In the genomic region with DNA sequence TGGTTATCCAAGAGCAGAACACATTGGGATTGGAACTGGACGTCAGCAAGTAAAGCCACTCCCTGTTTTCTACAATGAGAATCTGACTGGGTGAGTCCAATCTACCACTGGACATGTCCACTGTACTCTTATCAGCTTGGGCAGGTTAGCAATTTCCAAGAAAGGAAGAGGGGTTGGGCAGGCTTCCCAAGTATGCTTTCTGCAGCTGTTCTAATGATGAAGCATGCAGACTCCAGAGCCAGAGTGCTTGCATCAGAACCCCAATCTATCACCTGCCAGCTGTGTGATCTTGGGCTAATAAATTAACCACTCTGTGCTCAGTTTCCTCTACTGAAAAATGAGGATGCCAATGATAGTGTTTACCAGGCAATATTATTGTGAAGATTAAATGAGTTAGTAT, we compare ENCODE assay signal across 1 cellular context.
TF ChIP-seq lines count a peak whose summit lies in the region.

No MANE protein-coding gene starts in this region.

TF ChIP-seq in K562, 482 proteins besides CTCF, POLR2A, EP300 and RAD21 (continued from another document and continues in another):
- TF ChIP-seq NCOA2 (IDR thresholded peaks at IDR 0.05; ENCODE audit: partially characterized antibody in 2 of 2) (no peak), BRD4 (IDR thresholded peaks at IDR 0.05) (no peak), SMAD1 (IDR thresholded peaks at IDR 0.05; ENCODE audit: low read depth, low read length, partially characterized antibody) (no peak), POLR2G (IDR thresholded peaks at IDR 0.05; ENCODE audit: low read depth, low read length) (no peak), PRPF4 (IDR thresholded peaks at IDR 0.05; ENCODE audit: insufficient read depth, low read depth, low read length, poor library complexity, severe bottlenecking) (no peak), ZNF589 (CRISPR knock-in tag; IDR thresholded peaks at IDR 0.05; ENCODE audit: low read depth) (peak; percentile 97), GABPA (tag; conservative IDR thresholded peaks at IDR 0.05; ENCODE audit: low read depth) (0 out of 2 replicates have a peak, but pooled peaks have one; percentile 22), ZNF140 (CRISPR knock-in tag; IDR thresholded peaks at IDR 0.05) (no peak), BCOR (IDR thresholded peaks at IDR 0.05) (peak; percentile 61; the same call in 1 of the 2 replicates), ZNF124 (CRISPR knock-in tag; IDR thresholded peaks at IDR 0.05) (no peak), ZNF146 (CRISPR knock-in tag; IDR thresholded peaks at IDR 0.05; ENCODE audit: unreplicated experiment) (no peak), ZNF212 (CRISPR knock-in tag; IDR thresholded peaks at IDR 0.05) (no peak), ELF2 (CRISPR knock-in tag; IDR thresholded peaks at IDR 0.05) (no peak), NFRKB (IDR thresholded peaks at IDR 0.05; ENCODE audit: low read depth) (no peak), HMG20B (CRISPR knock-in tag; IDR thresholded peaks at IDR 0.05) (no peak), ZNF76 (CRISPR knock-in tag; IDR thresholded peaks at IDR 0.05; ENCODE audit: borderline replicate concordance) (no peak), ARHGAP35 (IDR thresholded peaks at IDR 0.05; ENCODE audit: partially characterized antibody) (no peak), BRD9 (IDR thresholded peaks at IDR 0.05; ENCODE audit: low read depth, partially characterized antibody) (no peak), SMAD3 (CRISPR knock-in tag; conservative IDR thresholded peaks at IDR 0.05) (no peak; the same call in 1 of the 2 replicates), CHD2 (IDR thresholded peaks at IDR 0.05; ENCODE audit: low read depth, low read length) (no peak), ESRRB (CRISPR knock-in tag; IDR thresholded peaks at IDR 0.05; ENCODE audit: borderline replicate concordance) (no peak), GTF2F1 (IDR thresholded peaks at IDR 0.05; ENCODE audit: low read depth, low read length) (no peak), KLF10 (CRISPR knock-in tag; IDR thresholded peaks at IDR 0.05) (no peak), HLTF (IDR thresholded peaks at IDR 0.05) (no peak), WHSC1 (IDR thresholded peaks at IDR 0.05; ENCODE audit: low read length) (no peak)
- TF ChIP-seq, protein P1, sequence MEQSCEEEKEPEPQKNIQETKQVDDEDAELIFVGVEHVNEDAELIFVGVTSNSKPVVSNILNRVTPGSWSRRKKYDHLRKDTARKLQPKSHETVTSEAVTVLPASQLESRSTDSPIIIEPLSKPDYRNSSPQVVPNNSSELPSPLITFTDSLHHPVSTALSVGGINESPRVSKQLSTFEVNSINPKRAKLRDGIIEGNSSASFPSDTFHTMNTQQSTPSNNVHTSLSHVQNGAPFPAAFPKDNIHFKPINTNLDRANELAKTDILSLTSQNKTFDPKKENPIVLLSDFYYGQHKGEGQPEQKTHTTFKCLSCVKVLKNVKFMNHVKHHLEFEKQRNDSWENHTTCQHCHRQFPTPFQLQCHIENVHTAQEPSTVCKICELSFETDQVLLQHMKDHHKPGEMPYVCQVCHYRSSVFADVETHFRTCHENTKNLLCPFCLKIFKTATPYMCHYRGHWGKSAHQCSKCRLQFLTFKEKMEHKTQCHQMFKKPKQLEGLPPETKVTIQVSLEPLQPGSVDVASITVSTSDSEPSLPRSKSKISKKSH (CRISPR knock-in tag; IDR thresholded peaks at IDR 0.05): no peak
- TF ChIP-seq, protein P2, sequence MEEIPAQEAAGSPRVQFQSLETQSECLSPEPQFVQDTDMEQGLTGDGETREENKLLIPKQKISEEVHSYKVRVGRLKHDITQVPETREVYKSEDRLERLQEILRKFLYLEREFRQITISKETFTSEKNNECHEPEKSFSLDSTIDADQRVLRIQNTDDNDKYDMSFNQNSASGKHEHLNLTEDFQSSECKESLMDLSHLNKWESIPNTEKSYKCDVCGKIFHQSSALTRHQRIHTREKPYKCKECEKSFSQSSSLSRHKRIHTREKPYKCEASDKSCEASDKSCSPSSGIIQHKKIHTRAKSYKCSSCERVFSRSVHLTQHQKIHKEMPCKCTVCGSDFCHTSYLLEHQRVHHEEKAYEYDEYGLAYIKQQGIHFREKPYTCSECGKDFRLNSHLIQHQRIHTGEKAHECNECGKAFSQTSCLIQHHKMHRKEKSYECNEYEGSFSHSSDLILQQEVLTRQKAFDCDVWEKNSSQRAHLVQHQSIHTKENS (CRISPR knock-in tag; IDR thresholded peaks at IDR 0.05): no peak
- TF ChIP-seq, protein P3, sequence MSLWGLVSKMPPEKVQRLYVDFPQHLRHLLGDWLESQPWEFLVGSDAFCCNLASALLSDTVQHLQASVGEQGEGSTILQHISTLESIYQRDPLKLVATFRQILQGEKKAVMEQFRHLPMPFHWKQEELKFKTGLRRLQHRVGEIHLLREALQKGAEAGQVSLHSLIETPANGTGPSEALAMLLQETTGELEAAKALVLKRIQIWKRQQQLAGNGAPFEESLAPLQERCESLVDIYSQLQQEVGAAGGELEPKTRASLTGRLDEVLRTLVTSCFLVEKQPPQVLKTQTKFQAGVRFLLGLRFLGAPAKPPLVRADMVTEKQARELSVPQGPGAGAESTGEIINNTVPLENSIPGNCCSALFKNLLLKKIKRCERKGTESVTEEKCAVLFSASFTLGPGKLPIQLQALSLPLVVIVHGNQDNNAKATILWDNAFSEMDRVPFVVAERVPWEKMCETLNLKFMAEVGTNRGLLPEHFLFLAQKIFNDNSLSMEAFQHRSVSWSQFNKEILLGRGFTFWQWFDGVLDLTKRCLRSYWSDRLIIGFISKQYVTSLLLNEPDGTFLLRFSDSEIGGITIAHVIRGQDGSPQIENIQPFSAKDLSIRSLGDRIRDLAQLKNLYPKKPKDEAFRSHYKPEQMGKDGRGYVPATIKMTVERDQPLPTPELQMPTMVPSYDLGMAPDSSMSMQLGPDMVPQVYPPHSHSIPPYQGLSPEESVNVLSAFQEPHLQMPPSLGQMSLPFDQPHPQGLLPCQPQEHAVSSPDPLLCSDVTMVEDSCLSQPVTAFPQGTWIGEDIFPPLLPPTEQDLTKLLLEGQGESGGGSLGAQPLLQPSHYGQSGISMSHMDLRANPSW (CRISPR knock-in tag; IDR thresholded peaks at IDR 0.05): no peak
- TF ChIP-seq, protein P4, sequence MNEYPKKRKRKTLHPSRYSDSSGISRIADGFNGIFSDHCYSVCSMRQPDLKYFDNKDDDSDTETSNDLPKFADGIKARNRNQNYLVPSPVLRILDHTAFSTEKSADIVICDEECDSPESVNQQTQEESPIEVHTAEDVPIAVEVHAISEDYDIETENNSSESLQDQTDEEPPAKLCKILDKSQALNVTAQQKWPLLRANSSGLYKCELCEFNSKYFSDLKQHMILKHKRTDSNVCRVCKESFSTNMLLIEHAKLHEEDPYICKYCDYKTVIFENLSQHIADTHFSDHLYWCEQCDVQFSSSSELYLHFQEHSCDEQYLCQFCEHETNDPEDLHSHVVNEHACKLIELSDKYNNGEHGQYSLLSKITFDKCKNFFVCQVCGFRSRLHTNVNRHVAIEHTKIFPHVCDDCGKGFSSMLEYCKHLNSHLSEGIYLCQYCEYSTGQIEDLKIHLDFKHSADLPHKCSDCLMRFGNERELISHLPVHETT (CRISPR knock-in tag; conservative IDR thresholded peaks at IDR 0.05 in 1 of 2, IDR thresholded peaks at IDR 0.05 in 1 of 2): peak in 1 of 2 experiments; percentile 65; a peak in 1 of 4 replicates
- TF ChIP-seq, protein P5, sequence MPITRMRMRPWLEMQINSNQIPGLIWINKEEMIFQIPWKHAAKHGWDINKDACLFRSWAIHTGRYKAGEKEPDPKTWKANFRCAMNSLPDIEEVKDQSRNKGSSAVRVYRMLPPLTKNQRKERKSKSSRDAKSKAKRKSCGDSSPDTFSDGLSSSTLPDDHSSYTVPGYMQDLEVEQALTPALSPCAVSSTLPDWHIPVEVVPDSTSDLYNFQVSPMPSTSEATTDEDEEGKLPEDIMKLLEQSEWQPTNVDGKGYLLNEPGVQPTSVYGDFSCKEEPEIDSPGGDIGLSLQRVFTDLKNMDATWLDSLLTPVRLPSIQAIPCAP (CRISPR knock-in tag; IDR thresholded peaks at IDR 0.05; ENCODE audit: borderline replicate concordance): no peak
- TF ChIP-seq, protein P6, sequence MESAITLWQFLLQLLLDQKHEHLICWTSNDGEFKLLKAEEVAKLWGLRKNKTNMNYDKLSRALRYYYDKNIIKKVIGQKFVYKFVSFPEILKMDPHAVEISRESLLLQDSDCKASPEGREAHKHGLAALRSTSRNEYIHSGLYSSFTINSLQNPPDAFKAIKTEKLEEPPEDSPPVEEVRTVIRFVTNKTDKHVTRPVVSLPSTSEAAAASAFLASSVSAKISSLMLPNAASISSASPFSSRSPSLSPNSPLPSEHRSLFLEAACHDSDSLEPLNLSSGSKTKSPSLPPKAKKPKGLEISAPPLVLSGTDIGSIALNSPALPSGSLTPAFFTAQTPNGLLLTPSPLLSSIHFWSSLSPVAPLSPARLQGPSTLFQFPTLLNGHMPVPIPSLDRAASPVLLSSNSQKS (CRISPR knock-in tag; IDR thresholded peaks at IDR 0.05): no peak
- TF ChIP-seq, protein P7, sequence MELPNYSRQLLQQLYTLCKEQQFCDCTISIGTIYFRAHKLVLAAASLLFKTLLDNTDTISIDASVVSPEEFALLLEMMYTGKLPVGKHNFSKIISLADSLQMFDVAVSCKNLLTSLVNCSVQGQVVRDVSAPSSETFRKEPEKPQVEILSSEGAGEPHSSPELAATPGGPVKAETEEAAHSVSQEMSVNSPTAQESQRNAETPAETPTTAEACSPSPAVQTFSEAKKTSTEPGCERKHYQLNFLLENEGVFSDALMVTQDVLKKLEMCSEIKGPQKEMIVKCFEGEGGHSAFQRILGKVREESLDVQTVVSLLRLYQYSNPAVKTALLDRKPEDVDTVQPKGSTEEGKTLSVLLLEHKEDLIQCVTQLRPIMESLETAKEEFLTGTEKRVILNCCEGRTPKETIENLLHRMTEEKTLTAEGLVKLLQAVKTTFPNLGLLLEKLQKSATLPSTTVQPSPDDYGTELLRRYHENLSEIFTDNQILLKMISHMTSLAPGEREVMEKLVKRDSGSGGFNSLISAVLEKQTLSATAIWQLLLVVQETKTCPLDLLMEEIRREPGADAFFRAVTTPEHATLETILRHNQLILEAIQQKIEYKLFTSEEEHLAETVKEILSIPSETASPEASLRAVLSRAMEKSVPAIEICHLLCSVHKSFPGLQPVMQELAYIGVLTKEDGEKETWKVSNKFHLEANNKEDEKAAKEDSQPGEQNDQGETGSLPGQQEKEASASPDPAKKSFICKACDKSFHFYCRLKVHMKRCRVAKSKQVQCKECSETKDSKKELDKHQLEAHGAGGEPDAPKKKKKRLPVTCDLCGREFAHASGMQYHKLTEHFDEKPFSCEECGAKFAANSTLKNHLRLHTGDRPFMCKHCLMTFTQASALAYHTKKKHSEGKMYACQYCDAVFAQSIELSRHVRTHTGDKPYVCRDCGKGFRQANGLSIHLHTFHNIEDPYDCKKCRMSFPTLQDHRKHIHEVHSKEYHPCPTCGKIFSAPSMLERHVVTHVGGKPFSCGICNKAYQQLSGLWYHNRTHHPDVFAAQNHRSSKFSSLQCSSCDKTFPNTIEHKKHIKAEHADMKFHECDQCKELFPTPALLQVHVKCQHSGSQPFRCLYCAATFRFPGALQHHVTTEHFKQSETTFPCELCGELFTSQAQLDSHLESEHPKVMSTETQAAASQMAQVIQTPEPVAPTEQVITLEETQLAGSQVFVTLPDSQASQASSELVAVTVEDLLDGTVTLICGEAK (IDR thresholded peaks at IDR 0.05): no peak
- TF ChIP-seq, protein P7 (CRISPR knock-in tag; IDR thresholded peaks at IDR 0.05): no peak
- TF ChIP-seq, protein P8, sequence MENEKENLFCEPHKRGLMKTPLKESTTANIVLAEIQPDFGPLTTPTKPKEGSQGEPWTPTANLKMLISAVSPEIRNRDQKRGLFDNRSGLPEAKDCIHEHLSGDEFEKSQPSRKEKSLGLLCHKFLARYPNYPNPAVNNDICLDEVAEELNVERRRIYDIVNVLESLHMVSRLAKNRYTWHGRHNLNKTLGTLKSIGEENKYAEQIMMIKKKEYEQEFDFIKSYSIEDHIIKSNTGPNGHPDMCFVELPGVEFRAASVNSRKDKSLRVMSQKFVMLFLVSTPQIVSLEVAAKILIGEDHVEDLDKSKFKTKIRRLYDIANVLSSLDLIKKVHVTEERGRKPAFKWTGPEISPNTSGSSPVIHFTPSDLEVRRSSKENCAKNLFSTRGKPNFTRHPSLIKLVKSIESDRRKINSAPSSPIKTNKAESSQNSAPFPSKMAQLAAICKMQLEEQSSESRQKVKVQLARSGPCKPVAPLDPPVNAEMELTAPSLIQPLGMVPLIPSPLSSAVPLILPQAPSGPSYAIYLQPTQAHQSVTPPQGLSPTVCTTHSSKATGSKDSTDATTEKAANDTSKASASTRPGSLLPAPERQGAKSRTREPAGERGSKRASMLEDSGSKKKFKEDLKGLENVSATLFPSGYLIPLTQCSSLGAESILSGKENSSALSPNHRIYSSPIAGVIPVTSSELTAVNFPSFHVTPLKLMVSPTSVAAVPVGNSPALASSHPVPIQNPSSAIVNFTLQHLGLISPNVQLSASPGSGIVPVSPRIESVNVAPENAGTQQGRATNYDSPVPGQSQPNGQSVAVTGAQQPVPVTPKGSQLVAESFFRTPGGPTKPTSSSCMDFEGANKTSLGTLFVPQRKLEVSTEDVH (IDR thresholded peaks at IDR 0.05; ENCODE audit: low read depth, partially characterized antibody): no peak
